In genomic region chrX:39705299-39705698, GRCh38 we compare ENCODE assay signal across 8 cellular contexts.
DNase-seq lines count a peak whose midpoint lies in the region; FAIRE-seq and TF ChIP-seq lines count a peak whose summit lies in the region.

No MANE protein-coding gene starts in this region.

- H3K4me3 ChIP-seq in hepatocyte (no peak overlapping the region), tibial nerve (no peak overlapping the region)

- no peaks in the 10 kb centered on the region for H3K79me2 ChIP-seq in hepatocyte

- H3K9me2 ChIP-seq in hepatocyte (replicated peaks; ENCODE audit: insufficient read depth) = no peaks in the 10 kb centered on the region

- H3K27ac ChIP-seq in VCaP (no peak overlapping the region), hepatocyte (peak overlapping the region; percentile 7), tibial nerve (no peak overlapping the region)

- no peaks in the 10 kb centered on the region for H4K20me1 ChIP-seq in hepatocyte (ENCODE audit: insufficient read depth, poor library complexity, severe bottlenecking)

- FAIRE-seq in HTR-8/SVneo (lab: Jason Lieb, UNC) = peak; percentile 88

- peaks cover 4% of the 10 kb centered on the region for H3K9me3 ChIP-seq in hepatocyte (ENCODE audit: low read depth)
- H3K9me3 ChIP-seq in tibial nerve = no peaks in the 10 kb centered on the region

- H3K4me1 ChIP-seq in hepatocyte (ENCODE audit: insufficient read depth) (no peaks in the 10 kb centered on the region), tibial nerve (no peaks in the 10 kb centered on the region)

- DNase-seq in AG08396 (ENCODE audit: low spot score) = peak; percentile 77
- peak; percentile 50 for DNase-seq in HTR-8/SVneo (ENCODE audit: insufficient read length, low spot score)
- peak; percentile 76 for DNase-seq in hepatocyte (ENCODE audit: low spot score)
- peak; percentile 19 to 44 for DNase-seq in tibial nerve (ENCODE audit: low spot score in 2 of 2)
- no peak for DNase-seq in NCI-H1048 (lab: John Stamatoyannopoulos, UW)
- DNase-seq in SK-N-DZ (ENCODE audit: low spot score) = no peak
- DNase-seq in DMS114 treated with DMSO at 0.1 percent for 48 hours (lab: John Stamatoyannopoulos, UW; ENCODE audit: unreplicated experiment) = no peak

- peak; percentile 42 for TF ChIP-seq CTCF in VCaP (conservative IDR thresholded peaks at IDR 0.05)
- peak; percentile 47 for TF ChIP-seq CTCF in hepatocyte (IDR thresholded peaks at IDR 0.05; ENCODE audit: poor library complexity)
- TF ChIP-seq CTCF in tibial nerve (IDR thresholded peaks at IDR 0.05) = peak; percentile 27 to 42 (median 38)

- H3K4me2 ChIP-seq in hepatocyte = no peak overlapping the region

- WGBS in hepatocyte (ENCODE audit: low lambda C conversion rate, missing lambda C conversion rate) = 26% methylated on average over 2 of the region's 2 CpGs
- 0 to 25% methylated on average over 1 to 2 of the region's 2 CpGs for WGBS in tibial nerve, 2 donors

- no peak overlapping the region for H2AFZ ChIP-seq in hepatocyte

- TF ChIP-seq POLR2A in tibial nerve (IDR thresholded peaks at IDR 0.05) = no peak

- H3K36me3 ChIP-seq in hepatocyte (replicated peaks; ENCODE audit: insufficient read depth, low read depth) = no peaks in the 10 kb centered on the region
- H3K36me3 ChIP-seq in tibial nerve = no peaks in the 10 kb centered on the region

- peak in 1 of 2 donors; percentile 25 for TF ChIP-seq EP300 in tibial nerve (IDR thresholded peaks at IDR 0.05)

- H3K27me3 ChIP-seq in hepatocyte (no peaks in the 10 kb centered on the region), tibial nerve (no peaks in the 10 kb centered on the region)

Comparison
In these comparisons a context has a peak if more than half of its experiments do, and no peak if none do; other contexts are left out.
1. DNase-seq: peak in AG08396 (single experiment), HTR-8/SVneo (single experiment), hepatocyte (single experiment) and tibial nerve (2 of 2); none in NCI-H1048 (single experiment), SK-N-DZ (single experiment) and DMS114 treated with DMSO at 0.1 percent for 48 hours (single experiment).
2. Peak in every context shown above with its lines, with median percentiles within 50 percentile points of each other: CTCF ChIP-seq.